Comparison of ENCODE assay signal across 27 cellular contexts in genomic region chr7:151481650-151482505, GRCh38. TPM values are rescaled to one million over a fixed set of nuclear protein-coding genes. Genes with fewer than 3 reads are reported as not detected.
DNase-seq lines count a peak whose midpoint lies in the region; ATAC-seq and TF ChIP-seq lines count a peak whose summit lies in the region.
"Had no signal": no experiment of that assay in that cellular context is flagged by ENCODE, and none has a peak within 500 bp of the region (broad histone marks: within the 10 kb centered on the region; RNA-seq: fewer than 3 reads in every experiment).

No MANE protein-coding gene starts in this region.

- 80 to 86% (median 84%) methylated on average over 4 of the region's 4 CpGs for WGBS in heart left ventricle, 4 donors

- no peak for TF ChIP-seq POLR2A in heart left ventricle (IDR thresholded peaks at IDR 0.05)

- DNase-seq in Right ventricle myocardium superior = no peak
- DNase-seq in cardiac septum (ENCODE audit: low spot score) = no peak
- no peak for DNase-seq in heart left ventricle
- no peak for DNase-seq in stimulated activated naive B cell treated with anti-CD40 and anti-IgM and Interleukin-4, amounts not matched to agents 10 μg/mL and 1 μg/mL and 100 μg/mL, for 72 hours
- no peak for DNase-seq in hypothalamus (lab: John Stamatoyannopoulos, UW)
- DNase-seq in GM19240 (ENCODE audit: insufficient read length, low spot score) = no peak
- DNase-seq in OCI-M1 (lab: John Stamatoyannopoulos, UW) = no peak
- DNase-seq: activated CD8-positive, alpha-beta T cell treated with anti-CD3 and anti-CD28 coated beads, Interleukin-2, amount 10 ng/mL, durations not matched to agents 7 days and 5 days; activated naive CD8-positive, alpha-beta T cell treated with anti-CD3 and anti-CD28 coated beads, Interleukin-2, amount 50 U/mL, for 24 hours; cortex of kidney; DMS 273 treated with DMSO at 0.1 percent for 48 hours; hippocampal formation; MM.1S; NCI-H1694; NCI-H748 treated with DMSO at 0.1 percent for 48 hours; stimulated activated CD4-positive, alpha-beta T cell treated with anti-CD3 and anti-CD28 coated beads, Interleukin-4, amount 100 ng/mL, for 1 hour had no signal

- H3K27ac ChIP-seq in HUES6 (ENCODE audit: low read depth, low read length) (peak overlapping the region; percentile 13; the same call in 1 of the 2 replicates), heart left ventricle (peak overlapping the region in 3 of 12 donors; percentile 12 to 59 (median 26))
- H3K27ac ChIP-seq: A549; BLaER1 treated with 17β-estradiol and CSF1 and Interleukin-3, amounts not matched to agents 10 nM and 100 nM; skin epidermis; vagina had no signal

- H3K9ac ChIP-seq in HUES6 (ENCODE audit: low read length) = no peak overlapping the region
- H3K9ac ChIP-seq: BLaER1 treated with 17β-estradiol and CSF1 and Interleukin-3, amounts not matched to agents 10 nM and 100 nM had no signal

- ATAC-seq in Right ventricle myocardium superior (ENCODE audit: poor library complexity) = peak; percentile 61
- peak in 3 of 4 donors; percentile 38 to 73 (median 66) for ATAC-seq in heart left ventricle
- ATAC-seq in stimulated activated naive B cell treated with anti-CD40 and anti-IgM and Interleukin-4, amounts not matched to agents 10 μg/mL and 1 μg/mL and 100 μg/mL, for 72 hours (replicated peaks) = no peak
- ATAC-seq: activated CD8-positive, alpha-beta T cell treated with anti-CD3 and anti-CD28 coated beads, Interleukin-2, amount 10 ng/mL, durations not matched to agents 7 days and 5 days; activated naive CD8-positive, alpha-beta T cell treated with anti-CD3 and anti-CD28 coated beads, Interleukin-2, amount 50 U/mL, for 24 hours; SK-N-SH treated with all-trans-retinoic acid at 6 μM for 48 hours had no signal

- H3K4me3 Mint-ChIP-seq in stimulated activated naive B cell treated with anti-CD40 and anti-IgM and Interleukin-4, amounts not matched to agents 10 μg/mL and 1 μg/mL and 100 μg/mL, for 72 hours = no peak overlapping the region
- H3K4me3 Mint-ChIP-seq: activated CD8-positive, alpha-beta T cell treated with anti-CD3 and anti-CD28 coated beads, Interleukin-2, amount 10 ng/mL, durations not matched to agents 7 days and 5 days; activated naive CD8-positive, alpha-beta T cell treated with anti-CD3 and anti-CD28 coated beads, Interleukin-2, amount 50 U/mL, for 24 hours; brain; nephron had no signal

- intact Hi-C loops in Right ventricle myocardium superior (cut with DNase I) (no loop called here), cardiac septum (cut with DNase I) (no loop called here), heart left ventricle (cut with DNase I) (loop anchor here in 1 of 10 donors (5.0 kb wide), 1 partner anchor 35 kb away; the partner anchor contains the start of gene RHEB)

- H3K9me3 ChIP-seq in HUES6 (ENCODE audit: control insufficient read depth, insufficient read depth, low read depth, low read length) = no peaks in the 10 kb centered on the region
- H3K9me3 ChIP-seq in heart left ventricle = no peaks in the 10 kb centered on the region
- H3K9me3 ChIP-seq: A549; BLaER1 treated with 17β-estradiol and CSF1 and Interleukin-3, amounts not matched to agents 10 nM and 100 nM; vagina had no signal

- H3K36me3 Mint-ChIP-seq in stimulated activated naive B cell treated with anti-CD40 and anti-IgM and Interleukin-4, amounts not matched to agents 10 μg/mL and 1 μg/mL and 100 μg/mL, for 72 hours = peaks cover 36 to 53% of the 10 kb centered on the region in 2 donors

- no peaks in the 10 kb centered on the region for H3K9me3 Mint-ChIP-seq in stimulated activated naive B cell treated with anti-CD40 and anti-IgM and Interleukin-4, amounts not matched to agents 10 μg/mL and 1 μg/mL and 100 μg/mL, for 72 hours
- H3K9me3 Mint-ChIP-seq: activated naive CD8-positive, alpha-beta T cell treated with anti-CD3 and anti-CD28 coated beads, Interleukin-2, amount 50 U/mL, for 24 hours; brain; nephron had no signal

- peak overlapping the region; percentile 37 for H3K27ac Mint-ChIP-seq in stimulated activated naive B cell treated with anti-CD40 and anti-IgM and Interleukin-4, amounts not matched to agents 10 μg/mL and 1 μg/mL and 100 μg/mL, for 72 hours
- H3K27ac Mint-ChIP-seq: activated CD8-positive, alpha-beta T cell treated with anti-CD3 and anti-CD28 coated beads, Interleukin-2, amount 10 ng/mL, durations not matched to agents 7 days and 5 days; activated naive CD8-positive, alpha-beta T cell treated with anti-CD3 and anti-CD28 coated beads, Interleukin-2, amount 50 U/mL, for 24 hours had no signal

- no peaks in the 10 kb centered on the region for H3K27me3 Mint-ChIP-seq in stimulated activated naive B cell treated with anti-CD40 and anti-IgM and Interleukin-4, amounts not matched to agents 10 μg/mL and 1 μg/mL and 100 μg/mL, for 72 hours
- H3K27me3 Mint-ChIP-seq: activated naive CD8-positive, alpha-beta T cell treated with anti-CD3 and anti-CD28 coated beads, Interleukin-2, amount 50 U/mL, for 24 hours; brain had no signal

- H3K36me3 ChIP-seq in HUES6 (ENCODE audit: control insufficient read depth, insufficient read depth, low read length) (peaks cover 66% of the 10 kb centered on the region), heart left ventricle (peaks cover 0 to 83% (median 43%) of the 10 kb centered on the region in 9 donors)

- no peak for TF ChIP-seq CTCF in heart left ventricle (IDR thresholded peaks at IDR 0.05)

- H3K4me1 Mint-ChIP-seq in stimulated activated naive B cell treated with anti-CD40 and anti-IgM and Interleukin-4, amounts not matched to agents 10 μg/mL and 1 μg/mL and 100 μg/mL, for 72 hours = peaks cover 19 to 30% of the 10 kb centered on the region in 2 donors

- H3K4me1 ChIP-seq in HUES6 (ENCODE audit: control insufficient read depth, insufficient read depth, low read length) (peaks cover 3% of the 10 kb centered on the region; the same call in 1 of the 2 replicates), heart left ventricle (peaks cover 0 to 71% (median 21%) of the 10 kb centered on the region in 12 donors)

- H3K4me3 ChIP-seq in HUES6 (ENCODE audit: low read depth, low read length) = no peak overlapping the region
- H3K4me3 ChIP-seq in heart left ventricle = no peak overlapping the region
- H3K4me3 ChIP-seq: A549; BLaER1 treated with 17β-estradiol and CSF1 and Interleukin-3, amounts not matched to agents 10 nM and 100 nM; skin epidermis; vagina had no signal

- no peaks in the 10 kb centered on the region for H3K27me3 ChIP-seq in HUES6 (ENCODE audit: control insufficient read depth, insufficient read depth, low read length)
- no peaks in the 10 kb centered on the region for H3K27me3 ChIP-seq in heart left ventricle
- H3K27me3 ChIP-seq: BLaER1 treated with 17β-estradiol and CSF1 and Interleukin-3, amounts not matched to agents 10 nM and 100 nM; vagina had no signal

RNA-seq across cellular contexts. Expression of gene RHEB, which starts 37.8 kb away (rescaled TPM):
- total RNA-seq in Right ventricle myocardium superior (119 TPM), cardiac septum (113 TPM), heart left ventricle (100 to 1,000 TPM in 6 of 9 donors, 10 to 100 TPM in 3; 81.4 to 155 (median 106) TPM)
- 100 to 1,000 TPM in 1 of 2 donors, 10 to 100 TPM in 1; 90.1 to 153 TPM for polyA plus RNA-seq in heart left ventricle

RNA-seq across cellular contexts. Expression of gene CRYGN, which starts 41.9 kb away (rescaled TPM):
- total RNA-seq in Right ventricle myocardium superior (0.43 TPM), cardiac septum (not detected), heart left ventricle (under 1 TPM in 1 of 9 donors, not detected in 8; 0.52 TPM)
- polyA plus RNA-seq in heart left ventricle = under 1 TPM in 1 of 2 donors, not detected in 1; 0.50 TPM
- total RNA-seq: endothelial cell of umbilical vein, G401, vagina had no signal
- polyA plus RNA-seq: A549, endothelial cell of umbilical vein, keratinocyte had no signal

Comparison
In these comparisons a context has a peak if more than half of its experiments do, and no peak if none do; other contexts are left out.
1. ATAC-seq: peak in Right ventricle myocardium superior (single experiment) and heart left ventricle (3 of 4); none in stimulated activated naive B cell treated with anti-CD40 and anti-IgM and Interleukin-4, amounts not matched to agents 10 μg/mL and 1 μg/mL and 100 μg/mL, for 72 hours (0 of 2).